ENCODE assay signal across 8 cellular contexts in the genomic region with DNA sequence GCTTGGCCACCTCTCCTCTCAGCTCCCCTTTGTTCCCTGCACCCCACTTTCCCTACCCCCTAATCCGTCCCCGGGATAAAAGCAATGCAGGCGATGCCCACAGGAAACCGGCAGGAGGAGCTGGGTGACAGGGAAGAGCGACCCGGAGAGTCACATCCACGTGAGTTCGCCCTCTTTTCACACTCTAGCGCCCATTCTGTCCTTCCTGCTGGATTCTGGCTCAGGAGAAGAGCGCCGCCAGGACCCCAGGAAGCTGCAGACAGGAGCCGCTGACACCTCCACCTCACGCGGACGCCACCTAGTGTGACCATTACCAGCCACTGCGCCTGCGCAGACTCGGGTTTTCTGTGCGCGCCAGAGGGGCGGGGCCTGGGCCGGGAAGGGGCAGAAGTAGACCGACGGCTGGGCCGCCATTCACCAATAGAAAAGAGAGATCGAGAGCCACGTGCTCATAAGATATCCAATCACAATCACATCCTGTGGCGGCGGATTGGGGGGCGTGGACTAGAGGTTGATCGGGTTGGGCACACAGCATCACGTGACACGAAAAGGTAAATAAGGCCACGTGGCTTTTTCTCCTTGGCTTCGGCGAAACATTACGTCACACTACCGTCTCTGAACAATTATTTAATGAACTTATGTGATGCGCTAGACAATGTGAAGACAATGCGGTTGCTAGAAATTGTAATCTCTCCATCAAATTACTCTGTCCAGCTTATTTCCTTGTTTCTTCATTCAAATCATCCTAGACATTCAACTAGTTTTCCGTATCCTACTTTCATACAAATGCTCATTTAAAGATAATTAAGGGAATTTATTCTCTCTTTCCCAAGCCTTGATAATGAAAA. TPM values are rescaled to one million over a fixed set of nuclear protein-coding genes. Genes with fewer than 3 reads are reported as not detected.
A peak's percentile ranks its signal among the peaks of the same experiment; 100 is the strongest.
DNase-seq lines count a peak whose midpoint lies in the region; ATAC-seq, FAIRE-seq and TF ChIP-seq lines count a peak whose summit lies in the region.

No MANE protein-coding gene starts in this region.

- H3K4me1 ChIP-seq in prostate gland (replicated peaks), result no peaks in the 10 kb centered on the region

- no peaks in the 10 kb centered on the region for H3K27me3 ChIP-seq in prostate gland (replicated peaks; ENCODE audit: insufficient read depth)

- peak overlapping the region; percentile 38 to 60 for H3K4me3 ChIP-seq in prostate gland

- intact Hi-C loops in left ventricle myocardium superior (cut with micrococcal nuclease) (no loop called here), prostate gland (cut with DNase I) (no loop called here)

- in situ Hi-C loops in GM13976 (cut with MboI; ENCODE audit: low sequenced_read_pairs, unreplicated experiment), result no loop called here

- peak; percentile 10 for TF ChIP-seq CTCF in GM13976 (IDR thresholded peaks at IDR 0.05; ENCODE audit: borderline replicate concordance, control extremely low read depth, extremely low read depth, insufficient read depth, missing control alignments)
- peak; percentile 43 to 81 (median 64) for TF ChIP-seq CTCF in prostate gland (IDR thresholded peaks at IDR 0.05)

- ATAC-seq in HG02870 (IDR thresholded peaks at IDR 0.05; ENCODE audit: unreplicated experiment), result peak; percentile 98
- ATAC-seq in left ventricle myocardium superior, result peak; percentile 99

- H3K36me3 ChIP-seq in prostate gland, result no peaks in the 10 kb centered on the region

- DNase-seq in GM13976 (ENCODE audit: low spot score) (peak; percentile 98), NCI-H146 (lab: John Stamatoyannopoulos, UW) (peak; percentile 100), T-helper 1 cell (peak; percentile 99), left ventricle myocardium superior (peak; percentile 100), prostate gland (ENCODE audit: low spot score) (peak; percentile 100), urothelium cell line (ENCODE audit: low spot score) (peak; percentile 99)

- TF ChIP-seq POLR2A in prostate gland (IDR thresholded peaks at IDR 0.05), result peak; percentile 92

- WGBS in prostate gland, result 2% methylated on average over 41 of the region's 41 CpGs

- H3K27ac ChIP-seq in angular gyrus (ENCODE audit: low read depth, low read length) (peak overlapping the region; percentile 86), prostate gland (peak overlapping the region; percentile 80 to 88)

- FAIRE-seq in urothelium cell line (lab: Jason Lieb, UNC), result peak; percentile 89

- no peaks in the 10 kb centered on the region for H3K9me3 ChIP-seq in prostate gland

RNA-seq across cellular contexts. Expression of gene PLA2G1B, which starts 10.1 kb away (rescaled TPM):
- not detected for total RNA-seq in left ventricle myocardium superior
- not detected for total RNA-seq in prostate gland

RNA-seq across cellular contexts. Expression of gene SIRT4, which starts 15.4 kb away (rescaled TPM):
- 10.2 TPM for total RNA-seq in left ventricle myocardium superior
- 1 to 10 TPM in 1 of 2 donors, under 1 TPM in 1; 0.96 to 2.2 TPM for total RNA-seq in prostate gland

RNA-seq across cellular contexts. Expression of gene RNU4-1, which starts 24.4 kb away (rescaled TPM):
- total RNA-seq in left ventricle myocardium superior (1,438 TPM), prostate gland (under 1 TPM; under 0.01 TPM)

RNA-seq across cellular contexts. Expression of gene RNU4-2, which starts 25.8 kb away (rescaled TPM):
- total RNA-seq in left ventricle myocardium superior, result 13,220 TPM
- total RNA-seq in prostate gland, result under 1 TPM; under 0.01 TPM

RNA-seq across cellular contexts. Expression of gene MSI1, which starts 51.5 kb away (rescaled TPM):
- total RNA-seq in left ventricle myocardium superior, result 6.8 TPM
- total RNA-seq in prostate gland, result 1 to 10 TPM; 1.7 to 8.2 TPM

Comparison
In these comparisons a context has a peak if more than half of its experiments do, and no peak if none do; other contexts are left out.
1. Peak in every context shown above with its lines: DNase-seq, ATAC-seq, H3K4me3 ChIP-seq and H3K27ac ChIP-seq.
2. RNA of gene RNU4-1, which starts 24.4 kb away (total RNA-seq): 1,438 TPM in left ventricle myocardium superior (single experiment); under 0.01 TPM in prostate gland; every median in the first group is over 1,000 times any median in the second.